ENCODE assay signal across 18 cellular contexts in genomic region chr13:78655007-78655406, GRCh38. TPM values are rescaled to one million over a fixed set of nuclear protein-coding genes. Genes with fewer than 3 reads are reported as not detected.
"Had no signal": no experiment of that assay in that cellular context is flagged by ENCODE, and none has a peak within 500 bp of the region (broad histone marks: within the 10 kb centered on the region; RNA-seq: fewer than 3 reads in every experiment).

No MANE protein-coding gene starts in this region.

- H3K27ac ChIP-seq: coronary artery, left lung, lower lobe of right lung, sigmoid colon, tibial artery, vagina had no signal

- H3K4me3 Mint-ChIP-seq: endodermal cell had no signal

- H3K27me3 ChIP-seq: left lung, sigmoid colon, tibial artery, upper lobe of left lung, vagina had no signal

- H3K36me3 ChIP-seq: left lung, lower lobe of right lung, sigmoid colon, tibial artery, upper lobe of left lung, vagina had no signal

- ATAC-seq: left lung, lower lobe of right lung had no signal

- H3K4me3 ChIP-seq: coronary artery, left lung, lower lobe of right lung, sigmoid colon, skin epidermis, tibial artery, upper lobe of left lung, vagina had no signal

- H3K9me3 Mint-ChIP-seq: endodermal cell had no signal

- H3K9me3 ChIP-seq: left lung, lower lobe of right lung, sigmoid colon, tibial artery, upper lobe of left lung, vagina had no signal

- H3K27ac Mint-ChIP-seq: endodermal cell had no signal

- DNase-seq: effector CD4-positive, alpha-beta T cell; endodermal cell; islet precursor cell; left lung; lower lobe of right lung; mesenchymal stem cell; midbrain; posterior cingulate gyrus; sigmoid colon; stimulated activated naive CD4-positive, alpha-beta T cell treated with Interleukin-2 at 50 U/mL for 16 hours; tibial artery; upper lobe of left lung had no signal

RNA-seq across cellular contexts. Expression of gene POU4F1, which starts 51.7 kb away (rescaled TPM):
- total RNA-seq: chondrocyte, fibroblast of lung, left lung, lower lobe of right lung, osteocyte, sigmoid colon, upper lobe of left lung, vagina had no signal
